In genomic region chr5:140107312-140108092, GRCh38 we compare ENCODE assay signal across 8 cellular contexts.
DNase-seq lines count a peak whose midpoint lies in the region; FAIRE-seq and TF ChIP-seq lines count a peak whose summit lies in the region.

No MANE protein-coding gene starts in this region.

- H3K36me3 ChIP-seq in neutrophil = no peaks in the 10 kb centered on the region

- H3K4me1 ChIP-seq in neutrophil (ENCODE audit: control insufficient read depth in 1 of 2, insufficient read depth in 1 of 2, low read depth in 1 of 2, low read length in 1 of 2) = peaks cover 16 to 29% of the 10 kb centered on the region in 2 experiments

- H3K4me3 ChIP-seq in neutrophil (ENCODE audit: low read depth in 1 of 2, low read length in 1 of 2) = peak overlapping the region; percentile 64 to 74

- peaks cover 91% of the 10 kb centered on the region for H3K27me3 ChIP-seq in neutrophil

- H3K9me3 ChIP-seq in neutrophil = no peaks in the 10 kb centered on the region

- H3K27ac ChIP-seq in neutrophil (peak overlapping the region; percentile 82), substantia nigra (ENCODE audit: low read depth, low read length, poor library complexity, severe bottlenecking) (peak overlapping the region; percentile 95)

- DNase-seq in GDM1 (lab: John Stamatoyannopoulos, UW) = peak; percentile 97
- peak; percentile 85 for DNase-seq in H54 (ENCODE audit: insufficient read length, low spot score)
- DNase-seq in LoVo (ENCODE audit: low spot score) = peak; percentile 96
- peak; percentile 30 for DNase-seq in SIG-M5 (lab: John Stamatoyannopoulos, UW)
- DNase-seq in activated naive CD4-positive, alpha-beta T cell (lab: John Stamatoyannopoulos, UW) = peak; percentile 67 to 92 (median 84)
- DNase-seq in foreskin melanocyte = peak; percentile 89
- DNase-seq in substantia nigra (lab: John Stamatoyannopoulos, UW) = peak in 48 of 49 donors; percentile 53 to 93 (median 83)

- TF ChIP-seq POLR2A in H54 (IDR thresholded peaks at IDR 0.05; ENCODE audit: low read depth, low read length) = peak; percentile 75

- peak; percentile 74 for FAIRE-seq in H54 (lab: Jason Lieb, UNC)

- peak; percentile 8 for TF ChIP-seq CTCF in neutrophil (IDR thresholded peaks at IDR 0.05)

Comparison
In these comparisons a context has a peak if more than half of its experiments do, and no peak if none do; other contexts are left out.
1. Peak in every context shown above with its lines: DNase-seq, H3K4me3 ChIP-seq and H3K27ac ChIP-seq.
2. DNase-seq: peak in every context shown above with its lines; median percentile 97 in GDM1; 96 in LoVo; 89 in foreskin melanocyte; 85 in H54; 84 in activated naive CD4-positive, alpha-beta T cell; 83 in substantia nigra; 30 in SIG-M5.